In the genomic region with DNA sequence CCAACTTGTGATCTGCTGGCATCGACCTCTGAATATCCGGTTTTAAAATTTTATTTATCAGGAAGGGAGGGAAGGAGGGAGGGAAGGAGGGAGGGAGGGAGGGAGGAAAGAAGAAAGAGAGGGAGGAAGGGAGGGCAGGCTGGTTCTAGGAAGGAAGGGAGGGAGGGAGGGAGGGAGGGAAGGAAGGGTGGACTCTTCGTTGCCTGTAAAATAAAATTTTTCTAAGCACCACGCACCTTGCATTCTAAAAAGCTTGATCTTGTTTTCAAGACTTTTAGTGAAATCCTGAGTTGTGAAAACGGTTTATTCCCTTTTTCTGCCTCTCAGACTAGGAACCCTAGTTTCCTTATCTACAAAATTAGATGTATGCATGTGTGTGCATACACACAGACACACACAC, we compare ENCODE assay signal across 34 cellular contexts.
"Had no signal": no experiment of that assay in that cellular context is flagged by ENCODE, and none has a peak within 500 bp of the region (broad histone marks: within the 10 kb centered on the region; RNA-seq: fewer than 3 reads in every experiment).

No MANE protein-coding gene starts in this region.

- H3K36me3 ChIP-seq: MG63 had no signal

- H3K27me3 ChIP-seq: MG63 had no signal

- DNase-seq: Karpas-422, Kasumi-1, MG63, MM.1S, MV-4-11, NCI-H1048, NCI-H1092, NCI-H1092 treated with DMSO at 0.1 percent for 48 hours, NCI-H1105, NCI-H1105 treated with DMSO at 0.1 percent for 48 hours, NCI-H1417, NCI-H1417 treated with DMSO at 0.1 percent for 48 hours, NCI-H1436, NCI-H1436 treated with DMSO at 0.1 percent for 48 hours, NCI-H146, NCI-H1694, NCI-H1694 treated with DMSO at 0.1 percent for 48 hours, NCI-H187, NCI-H187 treated with DMSO at 0.1 percent for 48 hours, NCI-H1930, NCI-H2029, NCI-H2029 treated with DMSO at 0.1 percent for 48 hours, NCI-H2081, NCI-H2081 treated with DMSO at 0.1 percent for 48 hours, NCI-H2107, NCI-H2171, NCI-H2171 treated with DMSO at 0.1 percent for 48 hours, NCI-H2227 treated with DMSO at 0.1 percent for 48 hours, NCI-H226, NCI-H345, NCI-H446, NCI-H446 treated with DMSO at 0.1 percent for 48 hours, NCI-H510A, NCI-H510A treated with DMSO at 0.1 percent for 48 hours had no signal

- H3K9me3 ChIP-seq: MG63 had no signal

- H3K4me3 ChIP-seq: MG63 had no signal
